In genomic region chr1:20029178-20029912, GRCh38 we compare ENCODE assay signal across 19 cellular contexts. TPM values are rescaled to one million over a fixed set of nuclear protein-coding genes. Genes with fewer than 3 reads are reported as not detected.
"Had no signal": no experiment of that assay in that cellular context is flagged by ENCODE, and none has a peak within 500 bp of the region (broad histone marks: within the 10 kb centered on the region; RNA-seq: fewer than 3 reads in every experiment).

No MANE protein-coding gene starts in this region.

- H3K9me2 ChIP-seq: SK-N-SH had no signal

- H3K4me1 ChIP-seq: neural progenitor cell, thyroid gland had no signal

- H3K27me3 ChIP-seq: neural progenitor cell, thyroid gland had no signal

- H3K4me3 ChIP-seq: dorsolateral prefrontal cortex, lung, neural progenitor cell, thyroid gland had no signal

- H3K36me3 ChIP-seq: neural progenitor cell, thyroid gland had no signal

- H3K9me3 ChIP-seq: SK-N-SH, thyroid gland had no signal

- ATAC-seq: activated CD4-positive, alpha-beta T cell treated with anti-CD3 and anti-CD28 coated beads for 36 hours; esophagus mucosa had no signal

- DNase-seq: activated CD4-positive, alpha-beta memory T cell treated with anti-CD3 and anti-CD28 coated beads for 36 hours; activated CD4-positive, alpha-beta T cell treated with anti-CD3 and anti-CD28 coated beads for 36 hours; activated naive CD4-positive, alpha-beta T cell treated with anti-CD3 and anti-CD28 coated beads, Interleukin-2, amount 10 ng/mL, durations not matched to agents 7 days and 5 days; activated T-cell treated with anti-CD3 and anti-CD28 coated beads, Interleukin-2, amount 50 U/mL, for 24 hours; dorsolateral prefrontal cortex; immature natural killer cell; midbrain; SK-N-SH; stimulated activated CD4-positive, alpha-beta T cell treated with anti-CD3 and anti-CD28 coated beads, Interleukin-12 subunit alpha, Interleukin-12 subunit beta, amount 100 ng/mL, for 4 hours; stimulated activated CD4-positive, alpha-beta T cell treated with anti-CD3 and anti-CD28 coated beads, Interleukin-2, amount 100 ng/mL, for 24 hours; T-helper 1 cell; T1000; thyroid gland had no signal

- H3K27ac ChIP-seq: dorsolateral prefrontal cortex, neural progenitor cell, thyroid gland had no signal

- H3K4me2 ChIP-seq: neural progenitor cell, SK-N-SH had no signal

RNA-seq across cellular contexts. Expression of gene PLA2G5, which starts 40.6 kb away (rescaled TPM):
- total RNA-seq: activated CD4-positive, alpha-beta memory T cell treated with anti-CD3 and anti-CD28 coated beads for 36 hours; activated CD4-positive, alpha-beta T cell treated with anti-CD3 and anti-CD28 coated beads for 36 hours; myocyte; osteocyte had no signal
- polyA plus RNA-seq: immature natural killer cell, SK-N-SH had no signal

RNA-seq across cellular contexts. Expression of gene PLA2G2A, which starts 49.9 kb away (rescaled TPM):
- total RNA-seq: activated CD4-positive, alpha-beta memory T cell treated with anti-CD3 and anti-CD28 coated beads for 36 hours; activated CD4-positive, alpha-beta T cell treated with anti-CD3 and anti-CD28 coated beads for 36 hours; myocyte; osteocyte; pulmonary artery endothelial cell had no signal
- polyA plus RNA-seq: immature natural killer cell, SK-N-SH had no signal
